9 cellular contexts compared by ENCODE assay signal in genomic region chr5:82312373-82312856, GRCh38.
DNase-seq lines count a peak whose midpoint lies in the region; ATAC-seq lines count a peak whose summit lies in the region.
"Had no signal": no experiment of that assay in that cellular context is flagged by ENCODE, and none has a peak within 500 bp of the region (broad histone marks: within the 10 kb centered on the region; RNA-seq: fewer than 3 reads in every experiment).

No MANE protein-coding gene starts in this region.

- DNase-seq in EL (peak; percentile 69), HuH-7.5 (ENCODE audit: low spot score) (peak; percentile 16), OCI-M1 (lab: John Stamatoyannopoulos, UW) (peak; percentile 88), astrocyte of the hippocampus (ENCODE audit: low read depth, low spot score) (peak; percentile 90), hypothalamus (lab: John Stamatoyannopoulos, UW) (peak in 37 of 51 donors; percentile 1 to 71 (median 35))
- peak; percentile 12 for DNase-seq in stimulated activated CD4-positive, alpha-beta T cell treated with anti-CD3 and anti-CD28 coated beads, Interleukin-12 subunit alpha, Interleukin-12 subunit beta, amount 100 ng/mL, for 4 hours

- ATAC-seq in GM21447 (IDR thresholded peaks at IDR 0.05; ENCODE audit: unreplicated experiment) (no peak), GM21381 (IDR thresholded peaks at IDR 0.05; ENCODE audit: unreplicated experiment) (no peak)
- ATAC-seq: stimulated activated effector memory CD8-positive, alpha-beta T cell treated with anti-CD3 and anti-CD28 coated beads, Interleukin-12 subunit alpha, Interleukin-12 subunit beta, amount 100 ng/mL, for 72 hours had no signal

Comparison
In these comparisons a context has a peak if more than half of its experiments do, and no peak if none do; other contexts are left out.
1. DNase-seq: peak in every context shown above with its lines; median percentile 90 in astrocyte of the hippocampus; 88 in OCI-M1; 69 in EL; 35 in hypothalamus; 16 in HuH-7.5; 12 in stimulated activated CD4-positive, alpha-beta T cell treated with anti-CD3 and anti-CD28 coated beads, Interleukin-12 subunit alpha, Interleukin-12 subunit beta, amount 100 ng/mL, for 4 hours.